9 cellular contexts compared by ENCODE assay signal in the genomic region with DNA sequence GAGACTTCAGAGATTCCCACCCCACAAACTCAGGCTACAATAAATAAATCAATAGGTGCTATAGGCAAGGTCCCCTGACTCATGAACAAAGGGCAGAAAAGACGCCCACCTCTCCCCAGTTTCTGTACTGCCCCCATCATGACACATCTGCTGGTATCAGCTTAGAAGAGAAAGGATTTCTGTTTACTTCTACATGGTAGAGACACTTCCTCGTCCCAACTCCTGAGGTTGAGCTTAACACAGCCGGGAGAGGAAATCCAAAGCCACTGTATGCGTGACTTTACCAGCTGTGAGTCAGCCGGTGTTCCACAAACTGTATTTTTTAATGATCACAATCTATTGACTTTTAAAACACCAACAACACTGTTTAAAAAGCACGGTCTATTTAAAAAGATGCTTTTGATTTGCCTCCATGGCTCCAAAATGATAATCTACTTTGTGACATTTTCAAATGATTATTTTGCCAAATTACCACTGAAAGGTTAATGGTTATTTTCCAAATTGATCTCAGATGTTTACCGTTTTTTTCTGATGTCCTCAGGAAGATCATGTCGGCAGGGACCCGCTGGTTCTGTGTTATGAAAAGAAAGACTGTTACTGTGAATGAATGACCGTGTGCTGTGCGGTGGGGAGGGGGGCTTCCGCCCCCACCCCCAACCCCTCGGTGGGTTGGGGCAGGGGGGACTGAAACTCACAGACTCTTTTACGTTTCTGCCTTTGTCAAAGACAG.
DNase-seq lines count a peak whose midpoint lies in the region; ATAC-seq, FAIRE-seq and TF ChIP-seq lines count a peak whose summit lies in the region.
"Had no signal": no experiment of that assay in that cellular context is flagged by ENCODE, and none has a peak within 500 bp of the region (broad histone marks: within the 10 kb centered on the region; RNA-seq: fewer than 3 reads in every experiment).

No MANE protein-coding gene starts in this region.

- TF ChIP-seq CTCF in A673 (conservative IDR thresholded peaks at IDR 0.05; ENCODE audit: low read depth, low read length) (no peak), H9 (conservative IDR thresholded peaks at IDR 0.05) (no peak), keratinocyte (optimal IDR thresholded peaks at IDR 0.05 in 1 of 3, IDR thresholded peaks at IDR 0.05 in 1 of 3, conservative IDR thresholded peaks at IDR 0.05 in 1 of 3; ENCODE audit: extremely low read depth in 1 of 3, insufficient read depth in 2 of 3, low read length in 3 of 3) (no peak)

- POLR2A ChIA-PET in A673 (lab: Charles Lee; ENCODE audit: low non-redundant PET): interaction anchor here (0.7 kb wide), 1 partner anchor 101 kb away, joined by 3 read pairs; no protein-coding TSS in a partner anchor

- H3K79me1 ChIP-seq in H9 (ENCODE audit: insufficient read depth, low read depth, low read length, poor library complexity, severe bottlenecking): no peaks in the 10 kb centered on the region

- WGBS in H9 (ENCODE audit: extremely low coverage, insufficient read length, low lambda C conversion rate): no CpG with 5 or more reads among the region's 14 CpGs

- no peak overlapping the region for H2AFZ ChIP-seq in H9 (ENCODE audit: low read length)
- peak overlapping the region; percentile 57 for H2AFZ ChIP-seq in keratinocyte (ENCODE audit: control insufficient read depth, low read length)

- no peak overlapping the region for H3K4ac ChIP-seq in H9 (ENCODE audit: low read depth, low read length)

- H3K27me3 ChIP-seq in A673 (replicated peaks; ENCODE audit: insufficient read depth, low read depth, low read length, poor library complexity) (no peaks in the 10 kb centered on the region), H9 (ENCODE audit: insufficient read depth, low read length) (no peaks in the 10 kb centered on the region), keratinocyte (ENCODE audit: control insufficient read depth, extremely low read depth, insufficient read depth, low read length) (no peaks in the 10 kb centered on the region)

- H3K14ac ChIP-seq in H9 (ENCODE audit: insufficient read depth, low read length): no peak overlapping the region

- intact Hi-C loops in A673 (cut with micrococcal nuclease; ENCODE audit: unreplicated experiment): loop anchor here (5.0 kb wide), 1 partner anchor 43 kb away; no protein-coding TSS in a partner anchor
- intact Hi-C loops in activated T-helper 1 cell treated with anti-CD3 and anti-CD28 coated beads, Interleukin-12 subunit alpha, Interleukin-12 subunit beta, Interleukin-2, Interleukin-4 antibody, amounts not matched to agents 30 ng/mL and 10 ng/mL and 1 ng/mL, durations not matched to agents 14 hours and 24 hours and 36 hours (cut with micrococcal nuclease): no loop called here

- H3K27ac ChIP-seq in A673 (ENCODE audit: low read depth, low read length, poor library complexity, severe bottlenecking): peak overlapping the region; percentile 81
- H3K27ac ChIP-seq in H9 (ENCODE audit: insufficient read length, low read depth, low read length): no peak overlapping the region
- H3K27ac ChIP-seq in keratinocyte (ENCODE audit: control insufficient read depth, insufficient read depth, low read length): peak overlapping the region; percentile 27

- H4K5ac ChIP-seq in H9 (ENCODE audit: insufficient read length, low read depth, low read length): no peak overlapping the region

- no peak overlapping the region for H2BK20ac ChIP-seq in H9 (ENCODE audit: low read depth, low read length, poor library complexity, severe bottlenecking)

- CTCF ChIA-PET in A673 (lab: Charles Lee): no interaction called here

- no peaks in the 10 kb centered on the region for H3K23me2 ChIP-seq in H9 (ENCODE audit: insufficient read length, low read depth, low read length, poor library complexity, severe bottlenecking)

- TSS peak; percentile 27 for BruUV-seq in A673 (replicated peaks; lab: Mats Ljungman, UMichigan)

- H4K8ac ChIP-seq in H9 (replicated peaks; ENCODE audit: insufficient read length, low read depth, low read length): no peak overlapping the region

- no peaks in the 10 kb centered on the region for H3K79me2 ChIP-seq in H9 (ENCODE audit: insufficient read depth, low read length)
- no peaks in the 10 kb centered on the region for H3K79me2 ChIP-seq in keratinocyte (ENCODE audit: control insufficient read depth, insufficient read depth, low read length)

- H4K20me1 ChIP-seq in H9 (ENCODE audit: control insufficient read depth, insufficient read depth, insufficient read length) (no peaks in the 10 kb centered on the region), keratinocyte (ENCODE audit: control insufficient read depth, extremely low read depth, insufficient read depth, low read length) (no peaks in the 10 kb centered on the region)

- dilution Hi-C loops in keratinocyte (cut with MboI; ENCODE audit: extremely low pct_ligation_motif_present, low sequenced_read_pairs): no loop called here

- peaks cover 0 to 7% (median 0%) of the 10 kb centered on the region in 3 experiments; a peak in 3 of 7 replicates for H3K36me3 Mint-ChIP-seq in H9 (ENCODE audit: insufficient read depth in 1 of 3, low read depth in 3 of 3)
- peaks cover 4% of the 10 kb centered on the region for H3K36me3 Mint-ChIP-seq in activated T-helper 1 cell treated with anti-CD3 and anti-CD28 coated beads, Interleukin-12 subunit alpha, Interleukin-12 subunit beta, Interleukin-2, Interleukin-4 antibody, amounts not matched to agents 30 ng/mL and 10 ng/mL and 1 ng/mL, durations not matched to agents 14 hours and 24 hours and 36 hours (ENCODE audit: low read depth)

- H3K4me1 Mint-ChIP-seq in H9: peaks cover 31 to 44% of the 10 kb centered on the region in 2 experiments
- H3K4me1 Mint-ChIP-seq in activated T-helper 1 cell treated with anti-CD3 and anti-CD28 coated beads, Interleukin-12 subunit alpha, Interleukin-12 subunit beta, Interleukin-2, Interleukin-4 antibody, amounts not matched to agents 30 ng/mL and 10 ng/mL and 1 ng/mL, durations not matched to agents 14 hours and 24 hours and 36 hours (ENCODE audit: low read depth): peaks cover 23% of the 10 kb centered on the region

- no peaks in the 10 kb centered on the region for H3K27me3 Mint-ChIP-seq in H9 (ENCODE audit: low read depth)
- peaks cover 13% of the 10 kb centered on the region for H3K27me3 Mint-ChIP-seq in activated T-helper 1 cell treated with anti-CD3 and anti-CD28 coated beads, Interleukin-12 subunit alpha, Interleukin-12 subunit beta, Interleukin-2, Interleukin-4 antibody, amounts not matched to agents 30 ng/mL and 10 ng/mL and 1 ng/mL, durations not matched to agents 14 hours and 24 hours and 36 hours (ENCODE audit: insufficient read depth)

- no peaks in the 10 kb centered on the region for H3K9me1 ChIP-seq in keratinocyte (ENCODE audit: control insufficient read depth, extremely low read depth, insufficient read depth, low read length)

- DNase-seq in A673 (ENCODE audit: low spot score) (peak; percentile 70), H9 (no peak), keratinocyte (ENCODE audit: low read depth, low spot score) (no peak), NCI-H2227 (lab: John Stamatoyannopoulos, UW; ENCODE audit: unreplicated experiment) (no peak), SKM-1 (lab: John Stamatoyannopoulos, UW; ENCODE audit: unreplicated experiment) (no peak), medulla oblongata (ENCODE audit: extremely low spot score) (no peak)
- DNase-seq in activated T-helper 1 cell treated with anti-CD3 and anti-CD28 coated beads, Interleukin-12 subunit alpha, Interleukin-12 subunit beta, Interleukin-2, Interleukin-4 antibody, amounts not matched to agents 30 ng/mL and 10 ng/mL and 1 ng/mL, durations not matched to agents 14 hours and 24 hours and 36 hours (ENCODE audit: low spot score): no peak

- no peak overlapping the region for H3T11ph ChIP-seq in H9 (ENCODE audit: low read length)

- H3K36me3 ChIP-seq in A673 (ENCODE audit: insufficient read depth, low read length, poor library complexity, severe bottlenecking) (no peaks in the 10 kb centered on the region), keratinocyte (ENCODE audit: control insufficient read depth in 2 of 2, extremely low read depth in 1 of 2, insufficient read depth in 2 of 2, low read length in 2 of 2) (no peaks in the 10 kb centered on the region)

- H3K4me3 ChIP-seq in A673 (ENCODE audit: low read depth, low read length, poor library complexity, severe bottlenecking) (peak overlapping the region; percentile 40), keratinocyte (ENCODE audit: control insufficient read depth in 2 of 3, extremely low read depth in 1 of 3, insufficient read depth in 2 of 3, low read depth in 1 of 3, low read length in 3 of 3) (peak overlapping the region in 2 of 3 experiments; percentile 6 to 16)

- FAIRE-seq in keratinocyte (lab: Jason Lieb, UNC): peak; percentile 66
- FAIRE-seq: colon had no signal

- H4K91ac ChIP-seq in H9 (ENCODE audit: insufficient read length, low read depth, low read length): no peak overlapping the region

- H3K27ac Mint-ChIP-seq in H9: peak overlapping the region; percentile 73 to 98 (median 97)
- peak overlapping the region; percentile 52 for H3K27ac Mint-ChIP-seq in activated T-helper 1 cell treated with anti-CD3 and anti-CD28 coated beads, Interleukin-12 subunit alpha, Interleukin-12 subunit beta, Interleukin-2, Interleukin-4 antibody, amounts not matched to agents 30 ng/mL and 10 ng/mL and 1 ng/mL, durations not matched to agents 14 hours and 24 hours and 36 hours

- H3K18ac ChIP-seq in H9 (ENCODE audit: insufficient read length, low read depth, low read length): no peak overlapping the region

- H3K9ac ChIP-seq in H9 (ENCODE audit: extremely low read depth, insufficient read length, low read length) (no peak overlapping the region), keratinocyte (ENCODE audit: control insufficient read depth, extremely low read depth, insufficient read depth, low read length) (peak overlapping the region; percentile 57)

- H3K23ac ChIP-seq in H9 (ENCODE audit: insufficient read length, low read depth, low read length): no peak overlapping the region

- H3K4me1 ChIP-seq in A673 (ENCODE audit: insufficient read depth, low read length, poor library complexity, severe bottlenecking) (peaks cover 38% of the 10 kb centered on the region), H9 (ENCODE audit: insufficient read depth, low read length) (no peaks in the 10 kb centered on the region; the same call in 1 of the 2 replicates), keratinocyte (ENCODE audit: control insufficient read depth, extremely low read depth, insufficient read depth, low read length) (peaks cover 22% of the 10 kb centered on the region)

- no peak overlapping the region for H2AK5ac ChIP-seq in H9 (ENCODE audit: insufficient read length, low read length)

- H2BK120ac ChIP-seq in H9 (ENCODE audit: low read depth, low read length, poor library complexity, severe bottlenecking): no peak overlapping the region

- H3K9me3 Mint-ChIP-seq in H9: no peaks in the 10 kb centered on the region
- H3K9me3 Mint-ChIP-seq in activated T-helper 1 cell treated with anti-CD3 and anti-CD28 coated beads, Interleukin-12 subunit alpha, Interleukin-12 subunit beta, Interleukin-2, Interleukin-4 antibody, amounts not matched to agents 30 ng/mL and 10 ng/mL and 1 ng/mL, durations not matched to agents 14 hours and 24 hours and 36 hours: no peaks in the 10 kb centered on the region

- no peaks in the 10 kb centered on the region for H3K9me3 ChIP-seq in A673 (ENCODE audit: low read depth, low read length, poor library complexity, severe bottlenecking)
- no peaks in the 10 kb centered on the region for H3K9me3 ChIP-seq in H9 (ENCODE audit: control insufficient read depth, low read depth, low read length)
- no peaks in the 10 kb centered on the region for H3K9me3 ChIP-seq in keratinocyte (ENCODE audit: control insufficient read depth, low read depth, low read length)

- H3K4me3 Mint-ChIP-seq in H9: peak overlapping the region; percentile 19 to 69; a peak in 4 of 5 replicates
- peak overlapping the region; percentile 37 for H3K4me3 Mint-ChIP-seq in activated T-helper 1 cell treated with anti-CD3 and anti-CD28 coated beads, Interleukin-12 subunit alpha, Interleukin-12 subunit beta, Interleukin-2, Interleukin-4 antibody, amounts not matched to agents 30 ng/mL and 10 ng/mL and 1 ng/mL, durations not matched to agents 14 hours and 24 hours and 36 hours

- H2BK15ac ChIP-seq in H9 (ENCODE audit: low read depth, low read length): no peak overlapping the region

- H3K56ac ChIP-seq in H9 (ENCODE audit: insufficient read length, low read depth, low read length): no peak overlapping the region

- no peak overlapping the region for H2BK5ac ChIP-seq in H9 (ENCODE audit: insufficient read length, low read length)

- no peak overlapping the region for H2BK12ac ChIP-seq in H9 (ENCODE audit: insufficient read length, low read depth, low read length)

- no peak for ATAC-seq in GM18520 (IDR thresholded peaks at IDR 0.05; ENCODE audit: unreplicated experiment)

- H3K4me2 ChIP-seq in H9 (ENCODE audit: insufficient read depth, insufficient read length, low read length): no peak overlapping the region
- peak overlapping the region; percentile 65 for H3K4me2 ChIP-seq in keratinocyte (ENCODE audit: control insufficient read depth, extremely low read depth, insufficient read depth, low read depth, low read length)
